Comparison of ENCODE assay signal across 12 cellular contexts in the genomic region with DNA sequence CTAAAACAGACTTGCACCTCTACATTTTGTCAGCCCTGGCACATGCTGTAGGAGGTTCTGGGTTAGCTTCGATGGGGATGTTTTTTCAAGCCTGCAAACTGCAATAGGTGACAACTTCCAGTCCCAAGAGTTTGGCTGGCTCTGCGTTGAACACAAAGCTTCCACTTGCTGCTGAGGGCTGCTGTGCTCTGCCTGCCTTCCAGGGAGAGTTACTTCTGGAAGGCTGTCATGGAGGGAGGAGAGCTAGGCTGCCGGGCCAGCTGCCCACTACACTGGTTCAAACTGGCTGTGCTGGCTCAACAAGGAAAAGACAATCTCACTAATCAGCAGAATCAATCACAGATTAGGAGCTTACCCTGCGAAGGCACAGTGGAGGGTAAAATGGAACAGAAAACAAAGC. TPM values are rescaled to one million over a fixed set of nuclear protein-coding genes. Genes with fewer than 3 reads are reported as not detected.
A peak's percentile ranks its signal among the peaks of the same experiment; 100 is the strongest.
DNase-seq lines count a peak whose midpoint lies in the region; TF ChIP-seq lines count a peak whose summit lies in the region.
"Had no signal": no experiment of that assay in that cellular context is flagged by ENCODE, and none has a peak within 500 bp of the region (broad histone marks: within the 10 kb centered on the region; RNA-seq: fewer than 3 reads in every experiment).

No MANE protein-coding gene starts in this region.

- DNase-seq in Ammon's horn (ENCODE audit: low spot score), result peak; percentile 52
- no peak for DNase-seq in adipocyte (ENCODE audit: low read depth)
- DNase-seq in cardiac muscle cell (ENCODE audit: low read depth in 1 of 2, low spot score in 1 of 2), result no peak
- DNase-seq in osteoblast (ENCODE audit: insufficient read length, low spot score, missing footprints), result no peak
- no peak for DNase-seq in activated CD8-positive, alpha-beta memory T cell treated with anti-CD3 and anti-CD28 coated beads, Interleukin-2, amount 50 U/mL, for 4 hours
- DNase-seq in NCI-H1105 (lab: John Stamatoyannopoulos, UW), result no peak
- no peak for DNase-seq in GM20000 (ENCODE audit: low spot score)
- DNase-seq in NCI-H345 treated with DMSO at 0.1 percent for 48 hours (lab: John Stamatoyannopoulos, UW; ENCODE audit: unreplicated experiment), result no peak
- DNase-seq: activated CD4-positive, alpha-beta T cell treated with anti-CD3 and anti-CD28 coated beads, Interleukin-2, amount 50 U/mL, for 1 hour; activated naive CD4-positive, alpha-beta T cell; DMS79; GOT3 had no signal

- H3K27ac ChIP-seq in cardiac muscle cell, result peak overlapping the region; percentile 45
- no peak overlapping the region for H3K27ac ChIP-seq in osteoblast (ENCODE audit: low read depth, low read length)

- no peaks in the 10 kb centered on the region for H4K20me1 ChIP-seq in osteoblast (ENCODE audit: insufficient read depth, low read length)

- H3K9me3 ChIP-seq in adipocyte (ENCODE audit: control insufficient read depth, low read length), result no peaks in the 10 kb centered on the region
- no peaks in the 10 kb centered on the region for H3K9me3 ChIP-seq in cardiac muscle cell (ENCODE audit: low read depth)
- no peaks in the 10 kb centered on the region for H3K9me3 ChIP-seq in osteoblast (ENCODE audit: low read depth, low read length)

- H3K27me3 ChIP-seq in adipocyte (replicated peaks; ENCODE audit: control insufficient read depth, insufficient read depth, low read length) (no peaks in the 10 kb centered on the region), cardiac muscle cell (no peaks in the 10 kb centered on the region), osteoblast (ENCODE audit: insufficient read depth, low read length) (no peaks in the 10 kb centered on the region)

- H2AFZ ChIP-seq in osteoblast (ENCODE audit: low read length), result peak overlapping the region; percentile 52

- H3K4me1 ChIP-seq in adipocyte (ENCODE audit: control insufficient read depth, insufficient read depth, low read length), result peaks cover 31% of the 10 kb centered on the region
- H3K4me1 ChIP-seq in cardiac muscle cell (ENCODE audit: low read depth), result peaks cover 49% of the 10 kb centered on the region
- peaks cover 16% of the 10 kb centered on the region for H3K4me1 ChIP-seq in osteoblast (ENCODE audit: insufficient read depth, low read length)

- H3K79me2 ChIP-seq in osteoblast (ENCODE audit: insufficient read depth, low read length), result no peaks in the 10 kb centered on the region

- TF ChIP-seq CTCF in cardiac muscle cell (IDR thresholded peaks at IDR 0.05; ENCODE audit: low read depth, low read length) (no peak), osteoblast (IDR thresholded peaks at IDR 0.05; ENCODE audit: extremely low read depth, low read depth, low read length) (no peak), GM20000 (IDR thresholded peaks at IDR 0.05; ENCODE audit: extremely low read depth, missing control alignments) (no peak)

- H3K4me2 ChIP-seq in osteoblast (ENCODE audit: insufficient read depth, low read length), result no peak overlapping the region

- no peaks in the 10 kb centered on the region for H3K36me3 ChIP-seq in adipocyte (ENCODE audit: control insufficient read depth, insufficient read depth, low read length, severe bottlenecking)
- no peaks in the 10 kb centered on the region for H3K36me3 ChIP-seq in cardiac muscle cell
- no peaks in the 10 kb centered on the region for H3K36me3 ChIP-seq in osteoblast (ENCODE audit: insufficient read depth, low read length)

- H3K4me3 ChIP-seq in adipocyte (ENCODE audit: low read length) (no peak overlapping the region), cardiac muscle cell (no peak overlapping the region), osteoblast (ENCODE audit: insufficient read depth, low read length) (no peak overlapping the region)

- H3K9ac ChIP-seq in adipocyte (ENCODE audit: low read length), result peak overlapping the region; percentile 23

RNA-seq across cellular contexts. Expression of a gene that starts 46.7 kb away (rescaled TPM):
- total RNA-seq in cardiac muscle cell (51.7 and 70.4 TPM in 2 replicates), osteoblast (21.4 and 24.8 TPM in 2 replicates)
- polyA plus RNA-seq in cardiac muscle cell, result 65.0 and 67.4 TPM in 2 replicates
